Comparison of ENCODE assay signal across 17 cellular contexts in the genomic region with DNA sequence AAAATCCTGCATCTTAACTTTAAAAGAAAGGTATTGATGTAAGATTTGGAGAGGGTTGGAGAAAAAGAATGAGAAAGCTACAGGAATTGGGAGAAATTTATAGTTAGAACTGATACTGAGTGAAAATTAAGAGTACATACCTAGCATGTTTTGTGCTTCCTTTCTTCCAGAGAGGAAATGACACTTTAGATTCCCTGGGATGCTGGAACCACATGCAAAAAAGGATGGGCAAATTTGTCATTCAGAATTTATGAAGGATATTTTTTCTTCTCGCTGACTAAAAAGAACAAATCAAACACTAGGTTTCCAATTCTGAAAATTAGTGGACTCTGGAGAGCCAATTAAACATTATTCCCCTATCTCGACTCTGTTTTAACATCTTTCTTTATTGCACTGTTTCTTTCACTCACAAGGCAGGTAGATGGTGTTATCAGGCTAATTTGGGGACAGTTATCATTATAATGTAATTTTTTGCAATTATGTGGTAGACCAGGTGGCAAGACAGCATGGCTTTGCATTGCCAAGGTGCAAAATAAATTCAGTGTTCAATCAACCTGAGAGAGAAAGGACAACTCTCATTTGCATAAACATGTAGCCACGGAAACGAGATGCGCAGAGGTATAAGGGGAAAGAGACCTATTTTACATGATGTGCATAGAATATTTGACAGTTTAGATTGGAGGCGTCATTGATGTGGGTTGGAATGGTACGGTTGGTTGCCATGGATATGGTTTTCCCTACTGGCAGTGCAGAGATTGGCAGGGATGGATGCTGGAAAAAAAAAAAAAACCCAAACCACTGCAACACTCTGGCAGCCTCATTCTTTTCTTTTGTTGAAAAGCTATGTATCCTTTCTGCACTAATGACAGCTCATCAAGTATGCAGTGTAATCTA.
DNase-seq lines count a peak whose midpoint lies in the region; ATAC-seq lines count a peak whose summit lies in the region.
"Had no signal": no experiment of that assay in that cellular context is flagged by ENCODE, and none has a peak within 500 bp of the region (broad histone marks: within the 10 kb centered on the region; RNA-seq: fewer than 3 reads in every experiment).

No MANE protein-coding gene starts in this region.

- no peak for ATAC-seq in HG02642 (IDR thresholded peaks at IDR 0.05; ENCODE audit: poor library complexity, unreplicated experiment)
- ATAC-seq: A549; CD8-positive, alpha-beta T cell; K562; Panc1 had no signal

- DNase-seq in NCI-H748 (lab: John Stamatoyannopoulos, UW; ENCODE audit: unreplicated experiment) (peak; percentile 42), NCI-H748 treated with DMSO at 0.1 percent for 48 hours (lab: John Stamatoyannopoulos, UW) (no peak), NCI-H526 treated with DMSO at 0.1 percent for 48 hours (lab: John Stamatoyannopoulos, UW) (peak; percentile 79), cerebellar cortex (ENCODE audit: low spot score) (peak; percentile 80), superior temporal gyrus (ENCODE audit: extremely low spot score) (peak; percentile 54), NOMO-1 treated with DMSO at 0.1 percent for 48 hours (lab: John Stamatoyannopoulos, UW; ENCODE audit: unreplicated experiment) (no peak), Kasumi-1 (lab: John Stamatoyannopoulos, UW) (no peak)
- DNase-seq: CD8-positive, alpha-beta T cell; DMS79; HCEC 1CT; NCI-H1105; NCI-H446 treated with DMSO at 0.1 percent for 48 hours; SJCRH30 had no signal

Comparison
In these comparisons a context has a peak if more than half of its experiments do, and no peak if none do; other contexts are left out.
1. DNase-seq: peak in NCI-H748 (single experiment), NCI-H526 treated with DMSO at 0.1 percent for 48 hours (single experiment), cerebellar cortex (single experiment) and superior temporal gyrus (single experiment); none in NCI-H748 treated with DMSO at 0.1 percent for 48 hours (single experiment), NOMO-1 treated with DMSO at 0.1 percent for 48 hours (single experiment) and Kasumi-1 (0 of 2).